ENCODE assay signal across 8 cellular contexts in the genomic region with DNA sequence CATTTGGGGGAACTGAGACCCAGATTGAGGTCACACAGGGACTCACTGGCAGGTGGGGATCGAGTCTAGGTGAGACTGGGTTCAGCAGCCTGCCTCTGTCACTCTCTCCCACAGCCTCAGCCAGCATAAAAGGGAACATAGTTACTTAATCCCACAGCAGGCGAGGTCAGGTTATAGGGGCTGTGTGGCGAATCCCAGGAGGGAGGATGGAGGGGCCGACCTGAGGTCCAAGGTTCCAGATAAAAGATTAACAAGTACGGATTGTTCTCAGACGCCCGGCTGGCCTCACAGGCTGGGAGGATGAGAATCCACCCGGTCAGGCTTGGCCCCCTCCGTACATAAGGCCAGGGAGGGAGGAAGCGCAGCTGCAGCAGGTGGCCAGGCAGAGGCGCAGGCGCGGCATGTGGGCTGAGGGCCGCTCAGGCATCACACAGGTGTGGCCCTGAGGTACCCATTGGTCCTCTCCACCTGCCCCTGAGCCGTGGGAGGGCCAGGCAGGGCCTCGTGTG. TPM values are rescaled to one million over a fixed set of nuclear protein-coding genes. Genes with fewer than 3 reads are reported as not detected.
DNase-seq lines count a peak whose midpoint lies in the region; ATAC-seq and TF ChIP-seq lines count a peak whose summit lies in the region.

No MANE protein-coding gene starts in this region.

- TF ChIP-seq CTCF in GM10248 (IDR thresholded peaks at IDR 0.05; ENCODE audit: control extremely low read depth, extremely low read depth, low read depth, missing control alignments) (peak; percentile 41), kidney epithelial cell (IDR thresholded peaks at IDR 0.05; ENCODE audit: insufficient read depth, low read length, poor library complexity, severe bottlenecking) (peak; percentile 18), RWPE1 (conservative IDR thresholded peaks at IDR 0.05; ENCODE audit: low read depth) (no peak)

- POLR2A ChIA-PET in GM10248 (lab: Yijun Ruan, JAX) (no interaction called here), RWPE1 (lab: Yijun Ruan, JAX; ENCODE audit: low non-redundant PET) (no interaction called here)

- peaks cover 3% of the 10 kb centered on the region for H3K27me3 ChIP-seq in kidney epithelial cell (ENCODE audit: control insufficient read depth, insufficient read depth, low read length)
- no peaks in the 10 kb centered on the region for H3K27me3 ChIP-seq in right cardiac atrium (ENCODE audit: control insufficient read depth, insufficient read depth)

- no peaks in the 10 kb centered on the region for H3K4me1 ChIP-seq in right cardiac atrium (ENCODE audit: control insufficient read depth, insufficient read depth, low read length)

- no peaks in the 10 kb centered on the region for H3K36me3 ChIP-seq in kidney epithelial cell (ENCODE audit: control insufficient read depth, insufficient read depth, low read length)

- H3K4me3 ChIP-seq in kidney epithelial cell (ENCODE audit: low read depth, low read length) = no peak overlapping the region
- no peak overlapping the region for H3K4me3 ChIP-seq in right cardiac atrium (ENCODE audit: low read length)

- H3K27ac ChIP-seq in RWPE1 (no peak overlapping the region), right cardiac atrium (ENCODE audit: low read length) (no peak overlapping the region)

- no peaks in the 10 kb centered on the region for H3K9me3 ChIP-seq in right cardiac atrium (ENCODE audit: control insufficient read depth, low read length)

- ATAC-seq in GM21423 (IDR thresholded peaks at IDR 0.05; ENCODE audit: unreplicated experiment) (peak; percentile 35), right cardiac atrium (no peak), GM21717 (IDR thresholded peaks at IDR 0.05; ENCODE audit: unreplicated experiment) (no peak)

- peak; percentile 74 for DNase-seq in GM10248 (ENCODE audit: extremely low spot score)
- peak; percentile 31 for DNase-seq in NCI-H526 treated with DMSO at 0.1 percent for 48 hours (lab: John Stamatoyannopoulos, UW)
- no peak for DNase-seq in kidney epithelial cell (ENCODE audit: low read depth)
- no peak for DNase-seq in RWPE1 (ENCODE audit: low spot score)
- no peak for DNase-seq in right cardiac atrium
- DNase-seq in foreskin melanocyte = no peak

- WGBS in right cardiac atrium = 81% methylated on average over 16 of the region's 16 CpGs

- CTCF ChIA-PET in GM10248 (lab: Yijun Ruan, JAX) = no interaction called here
- CTCF ChIA-PET in RWPE1 (lab: Yijun Ruan, JAX) = interaction anchor here (0.6 to 0.7 kb wide), 2 partner anchors 50 to 92 kb away, joined by 3 read pairs; no protein-coding TSS in a partner anchor

- intact Hi-C loops in right cardiac atrium (cut with DNase I) = no loop called here

RNA-seq across cellular contexts. Expression of a gene that starts 3.3 kb away (rescaled TPM):
- total RNA-seq in kidney epithelial cell (0.89 and 1.3 TPM in 2 replicates), right cardiac atrium (1 to 10 TPM; 1.0 to 2.0 (median 1.3) TPM)
- 0.16 TPM for polyA plus RNA-seq in right cardiac atrium

RNA-seq across cellular contexts. Expression of a gene that starts 34.2 kb away (rescaled TPM):
- total RNA-seq in kidney epithelial cell (32.6 and 56.5 TPM in 2 replicates), right cardiac atrium (10 to 100 TPM; 17.7 to 26.6 (median 22.5) TPM)
- 30.3 TPM for polyA plus RNA-seq in right cardiac atrium

Comparison
In these comparisons a context has a peak if more than half of its experiments do, and no peak if none do; other contexts are left out.
1. DNase-seq: peak in GM10248 (single experiment) and NCI-H526 treated with DMSO at 0.1 percent for 48 hours (single experiment); none in kidney epithelial cell (single experiment), RWPE1 (single experiment), right cardiac atrium (0 of 3) and foreskin melanocyte (single experiment).